Comparison of ENCODE assay signal across 7 cellular contexts in genomic region chr1:201999625-202000238, GRCh38. TPM values are rescaled to one million over a fixed set of nuclear protein-coding genes. Genes with fewer than 3 reads are reported as not detected.
A peak's percentile ranks its signal among the peaks of the same experiment; 100 is the strongest.
DNase-seq lines count a peak whose midpoint lies in the region; ATAC-seq, FAIRE-seq and TF ChIP-seq lines count a peak whose summit lies in the region.

No MANE protein-coding gene starts in this region.

- peaks cover 12% of the 10 kb centered on the region; the same call in 1 of the 2 replicates for H3F3A ChIP-seq in PC-9 (ENCODE audit: insufficient read depth, low read depth)

- H3K4me2 ChIP-seq in PC-9: no peak overlapping the region

- DNase-seq in ELR (ENCODE audit: low read depth) (peak; percentile 71), LNCaP clone FGC (ENCODE audit: low read depth) (no peak), PC-9 (peak in 1 of 2 experiments; percentile 60), bronchial epithelial cell (ENCODE audit: low read depth) (peak; percentile 65), left lobe of liver (ENCODE audit: low spot score) (no peak), type B pancreatic cell (ENCODE audit: extremely low spot score, unreplicated experiment) (no peak), UCSD-AML1 (lab: John Stamatoyannopoulos, UW; ENCODE audit: unreplicated experiment) (no peak)

- no peaks in the 10 kb centered on the region for H3K4me1 ChIP-seq in PC-9 (replicated peaks; ENCODE audit: insufficient read depth)

- FAIRE-seq in bronchial epithelial cell (lab: Jason Lieb, UNC): no peak

- H3K9me3 ChIP-seq in PC-9 (ENCODE audit: insufficient read depth, low read depth): no peaks in the 10 kb centered on the region

- POLR2A ChIA-PET in PC-9 (lab: Charles Lee; ENCODE audit: unreplicated experiment): interaction anchor here (0.5 to 1.3 kb wide), 7 partner anchors 8 to 106 kb away, joined by 3 to 14 read pairs (median 7); no protein-coding TSS in a partner anchor

- H3K4me3 ChIP-seq in LNCaP clone FGC (ENCODE audit: low read depth, low read length) (no peak overlapping the region), PC-9 (no peak overlapping the region), bronchial epithelial cell (ENCODE audit: low read depth, low read length) (no peak overlapping the region)

- H4K20me1 ChIP-seq in PC-9 (ENCODE audit: insufficient read depth): no peaks in the 10 kb centered on the region

- no TSS peak for BruUV-seq in PC-9 (replicated peaks; lab: Mats Ljungman, UMichigan)

- no peaks in the 10 kb centered on the region for H3K79me2 ChIP-seq in PC-9 (ENCODE audit: low read depth)

- no peak overlapping the region for H3K27ac ChIP-seq in PC-9

- H3K27me3 Mint-ChIP-seq in type B pancreatic cell: no peaks in the 10 kb centered on the region

- H3K27me3 ChIP-seq in PC-9 (ENCODE audit: insufficient read depth, low read depth) (no peaks in the 10 kb centered on the region), bronchial epithelial cell (ENCODE audit: control insufficient read depth, insufficient read depth, low read length) (no peaks in the 10 kb centered on the region)

- H3K4me1 Mint-ChIP-seq in type B pancreatic cell (ENCODE audit: unreplicated experiment): peaks cover 10% of the 10 kb centered on the region

- H3K27ac Mint-ChIP-seq in type B pancreatic cell: peak overlapping the region; percentile 72

- ATAC-seq in left lobe of liver: peak; percentile 93

- H3K36me3 Mint-ChIP-seq in type B pancreatic cell: peaks cover 40% of the 10 kb centered on the region

- no peaks in the 10 kb centered on the region for H3K9me3 Mint-ChIP-seq in type B pancreatic cell

- no peak overlapping the region for H2AFZ ChIP-seq in PC-9

- TF ChIP-seq CTCF in LNCaP clone FGC (IDR thresholded peaks at IDR 0.05; ENCODE audit: control insufficient read depth, extremely low read depth, insufficient read depth) (peak; percentile 92), PC-9 (conservative IDR thresholded peaks at IDR 0.05) (peak; percentile 89), bronchial epithelial cell (IDR thresholded peaks at IDR 0.05; ENCODE audit: insufficient read depth, low read length, severe bottlenecking) (peak; percentile 87), type B pancreatic cell (conservative IDR thresholded peaks at IDR 0.05) (peak; percentile 83)

- peak overlapping the region; percentile 34 for H3K4me3 Mint-ChIP-seq in type B pancreatic cell

- H3K9me2 ChIP-seq in PC-9 (ENCODE audit: insufficient read depth): no peaks in the 10 kb centered on the region

- CTCF ChIA-PET in PC-9 (lab: Charles Lee): interaction anchor here (0.5 to 1.4 kb wide), 10 partner anchors 16 to 464 kb away, joined by 3 to 15 read pairs (median 6); no protein-coding TSS in a partner anchor

- intact Hi-C loops in PC-9 (cut with micrococcal nuclease; ENCODE audit: unreplicated experiment): loop anchor here (1.0 kb wide), 3 partner anchors 9 to 136 kb away; no protein-coding TSS in a partner anchor

- H3K36me3 ChIP-seq in PC-9 (ENCODE audit: low read depth) (peaks cover 36% of the 10 kb centered on the region; the same call in 1 of the 2 replicates), bronchial epithelial cell (ENCODE audit: control insufficient read depth, insufficient read depth, low read length) (peaks cover 25% of the 10 kb centered on the region)

RNA-seq across cellular contexts. Expression of gene ELF3, which starts 10.7 kb away (rescaled TPM):
- total RNA-seq in PC-9 (2021): 295 and 318 TPM in 2 replicates
- 66.1 and 105 TPM in 2 replicates for total RNA-seq in bronchial epithelial cell
- total RNA-seq in left lobe of liver: 16.2 TPM
- 237 and 498 TPM in 2 replicates for total RNA-seq in type B pancreatic cell (ENCODE audit: low replicate concordance)

RNA-seq across cellular contexts. Expression of gene RNPEP, which starts 17.3 kb away (rescaled TPM):
- total RNA-seq in PC-9 (2021) (108 and 123 TPM in 2 replicates), bronchial epithelial cell (27.3 and 39.8 TPM in 2 replicates), left lobe of liver (36.3 TPM), type B pancreatic cell (ENCODE audit: low replicate concordance) (57.3 and 63.9 TPM in 2 replicates)

RNA-seq across cellular contexts. Expression of gene TIMM17A, which starts 44.4 kb away (rescaled TPM):
- total RNA-seq in PC-9 (2021): 55.7 and 60.4 TPM in 2 replicates
- total RNA-seq in bronchial epithelial cell: 53.4 and 74.9 TPM in 2 replicates
- 42.0 TPM for total RNA-seq in left lobe of liver
- 50.2 and 53.0 TPM in 2 replicates for total RNA-seq in type B pancreatic cell (ENCODE audit: low replicate concordance)

RNA-seq across cellular contexts. Expression of gene LMOD1, which starts 53.4 kb away (rescaled TPM):
- total RNA-seq in PC-9 (2021): 0.53 and 0.74 TPM in 2 replicates
- 0.26 TPM in 1 of 2 replicates, not detected in the other for total RNA-seq in bronchial epithelial cell
- 1.0 TPM for total RNA-seq in left lobe of liver
- 0.52 and 3.7 TPM in 2 replicates for total RNA-seq in type B pancreatic cell (ENCODE audit: low replicate concordance)

Comparison
In these comparisons a context has a peak if more than half of its experiments do, and no peak if none do; other contexts are left out.
1. DNase-seq: peak in ELR (single experiment) and bronchial epithelial cell (single experiment); none in LNCaP clone FGC (single experiment), left lobe of liver (single experiment), type B pancreatic cell (single experiment) and UCSD-AML1 (single experiment).
2. Peak in every context shown above with its lines, with median percentiles within 50 percentile points of each other: CTCF ChIP-seq.